1 cellular context compared by ENCODE assay signal in genomic region chr9:119368179-119368578, GRCh38.
TF ChIP-seq lines count a peak whose summit lies in the region.

No MANE protein-coding gene starts in this region.

TF ChIP-seq in SK-N-SH, 30 proteins besides CTCF, POLR2A, EP300 and RAD21 (continued from another document):
- no peak for TF ChIP-seq ZBTB33 (IDR thresholded peaks at IDR 0.05; ENCODE audit: borderline replicate concordance, low read depth)
- TF ChIP-seq REST (IDR thresholded peaks at IDR 0.05; ENCODE audit: low read depth, low read length) = no peak
- no peak for TF ChIP-seq MEF2A (IDR thresholded peaks at IDR 0.05; ENCODE audit: borderline replicate concordance, low read depth)
- TF ChIP-seq YY1 (IDR thresholded peaks at IDR 0.05; ENCODE audit: low read depth) = no peak
